28 cellular contexts compared by ENCODE assay signal in the genomic region with DNA sequence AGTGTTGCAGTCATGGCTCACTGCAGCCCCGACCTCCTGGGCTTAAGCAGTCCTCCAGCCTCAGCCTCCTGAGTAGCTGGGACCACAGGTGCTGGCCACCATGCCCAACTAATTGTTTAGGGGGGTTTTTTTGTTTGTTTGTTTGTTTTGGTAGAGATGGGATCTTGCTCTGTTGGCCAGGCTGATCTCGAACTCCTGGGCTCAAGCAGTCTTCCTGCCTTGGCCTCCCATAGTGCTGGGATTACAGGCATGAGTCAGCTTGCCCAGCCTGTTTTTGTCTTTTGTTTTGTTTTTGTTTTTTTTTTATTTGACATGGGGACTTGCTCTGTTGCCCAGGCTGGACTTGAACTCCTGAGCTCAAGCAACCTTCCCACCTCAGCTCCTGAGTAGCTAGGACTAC.
"Had no signal": no experiment of that assay in that cellular context is flagged by ENCODE, and none has a peak within 500 bp of the region (broad histone marks: within the 10 kb centered on the region; RNA-seq: fewer than 3 reads in every experiment).

No MANE protein-coding gene starts in this region.

- H3K4me3 Mint-ChIP-seq: natural killer cell; nephron; neural progenitor cell; stimulated activated effector memory CD8-positive, alpha-beta T cell treated with anti-CD3 and anti-CD28 coated beads, Interleukin-12 subunit alpha, Interleukin-12 subunit beta, amount 100 ng/mL, for 72 hours; stimulated activated naive B cell treated with anti-CD40 and anti-IgM and Interleukin-4, amounts not matched to agents 10 μg/mL and 1 μg/mL and 100 μg/mL, for 72 hours; stimulated activated naive CD8-positive, alpha-beta T cell treated with anti-CD3 and anti-CD28 coated beads, Interleukin-15, Interleukin-2, amounts not matched to agents 100 ng/mL and 50 ng/mL, for 24 hours; type B pancreatic cell had no signal

- H3K27ac ChIP-seq: neural progenitor cell, ovary, parathyroid adenoma, psoas muscle, right lobe of liver, sigmoid colon, stomach, thoracic aorta, thyroid gland, tibial nerve, upper lobe of right lung, uterus had no signal

- H3K4me2 ChIP-seq: neural progenitor cell had no signal

- H3K9ac ChIP-seq: neural progenitor cell, parathyroid adenoma had no signal

- H3K27ac Mint-ChIP-seq: natural killer cell; nephron; neural progenitor cell; progenitor cell of endocrine pancreas; stimulated activated effector memory CD8-positive, alpha-beta T cell treated with anti-CD3 and anti-CD28 coated beads, Interleukin-12 subunit alpha, Interleukin-12 subunit beta, amount 100 ng/mL, for 72 hours; stimulated activated naive B cell treated with anti-CD40 and anti-IgM and Interleukin-4, amounts not matched to agents 10 μg/mL and 1 μg/mL and 100 μg/mL, for 72 hours; type B pancreatic cell had no signal

- FAIRE-seq: small intestine had no signal

- ATAC-seq: natural killer cell; psoas muscle; right cardiac atrium; right lobe of liver; stimulated activated effector memory CD8-positive, alpha-beta T cell treated with anti-CD3 and anti-CD28 coated beads, Interleukin-12 subunit alpha, Interleukin-12 subunit beta, amount 100 ng/mL, for 72 hours; stimulated activated naive B cell treated with anti-CD40 and anti-IgM and Interleukin-4, amounts not matched to agents 10 μg/mL and 1 μg/mL and 100 μg/mL, for 72 hours; upper lobe of right lung had no signal

- H3K27me3 Mint-ChIP-seq: progenitor cell of endocrine pancreas; stimulated activated naive B cell treated with anti-CD40 and anti-IgM and Interleukin-4, amounts not matched to agents 10 μg/mL and 1 μg/mL and 100 μg/mL, for 72 hours; stimulated activated naive CD8-positive, alpha-beta T cell treated with anti-CD3 and anti-CD28 coated beads, Interleukin-15, Interleukin-2, amounts not matched to agents 100 ng/mL and 50 ng/mL, for 24 hours; type B pancreatic cell had no signal

- H3K9me3 ChIP-seq: ovary, right lobe of liver, sigmoid colon, stomach, thoracic aorta, thyroid gland, tibial nerve, upper lobe of right lung, uterus had no signal

- H3K36me3 ChIP-seq: ovary, uterus had no signal

- DNase-seq: natural killer cell; occipital lobe; ovary; posterior cingulate gyrus; psoas muscle; right cardiac atrium; right lobe of liver; sigmoid colon; small intestine; stimulated activated CD4-positive, alpha-beta T cell treated with anti-CD3 and anti-CD28 coated beads, Interleukin-15, amount 100 ng/mL, for 24 hours; stimulated activated CD4-positive, alpha-beta T cell treated with anti-CD3 and anti-CD28 coated beads, Interleukin-2, amount 100 ng/mL, for 24 hours; stimulated activated CD4-positive, alpha-beta T cell treated with anti-CD3 and anti-CD28 coated beads, Interleukin-2, amount 100 ng/mL, for 48 hours; stimulated activated CD4-positive, alpha-beta T cell treated with anti-CD3 and anti-CD28 coated beads, Interleukin-4, amount 100 ng/mL, for 24 hours; stimulated activated naive B cell treated with anti-CD40 and anti-IgM and Interleukin-4, amounts not matched to agents 10 μg/mL and 1 μg/mL and 100 μg/mL, for 72 hours; stimulated activated naive CD4-positive, alpha-beta T cell treated with Interleukin-2 at 50 U/mL for 16 hours; stomach; thyroid gland; upper lobe of right lung; uterus had no signal

- H3K27me3 ChIP-seq: neural progenitor cell, ovary, right lobe of liver, sigmoid colon, stomach, thyroid gland, tibial nerve, upper lobe of right lung, uterus had no signal

- H3K4me3 ChIP-seq: neural progenitor cell, ovary, psoas muscle, right lobe of liver, sigmoid colon, stomach, thoracic aorta, thyroid gland, tibial nerve, upper lobe of right lung, uterus had no signal

- H3K4me1 ChIP-seq: neural progenitor cell, parathyroid adenoma, psoas muscle, right lobe of liver, sigmoid colon, stomach, thyroid gland, tibial nerve, upper lobe of right lung, uterus had no signal

- H3K9me3 Mint-ChIP-seq: natural killer cell; neural progenitor cell; stimulated activated effector memory CD8-positive, alpha-beta T cell treated with anti-CD3 and anti-CD28 coated beads, Interleukin-12 subunit alpha, Interleukin-12 subunit beta, amount 100 ng/mL, for 72 hours; stimulated activated naive B cell treated with anti-CD40 and anti-IgM and Interleukin-4, amounts not matched to agents 10 μg/mL and 1 μg/mL and 100 μg/mL, for 72 hours; stimulated activated naive CD8-positive, alpha-beta T cell treated with anti-CD3 and anti-CD28 coated beads, Interleukin-15, Interleukin-2, amounts not matched to agents 100 ng/mL and 50 ng/mL, for 24 hours; type B pancreatic cell had no signal

- H3K4me1 Mint-ChIP-seq: natural killer cell; nephron; neural progenitor cell; stimulated activated effector memory CD8-positive, alpha-beta T cell treated with anti-CD3 and anti-CD28 coated beads, Interleukin-12 subunit alpha, Interleukin-12 subunit beta, amount 100 ng/mL, for 72 hours; stimulated activated naive B cell treated with anti-CD40 and anti-IgM and Interleukin-4, amounts not matched to agents 10 μg/mL and 1 μg/mL and 100 μg/mL, for 72 hours had no signal

- H2AFZ ChIP-seq: neural progenitor cell, parathyroid adenoma had no signal
